Comparison of ENCODE assay signal across 8 cellular contexts in the genomic region with DNA sequence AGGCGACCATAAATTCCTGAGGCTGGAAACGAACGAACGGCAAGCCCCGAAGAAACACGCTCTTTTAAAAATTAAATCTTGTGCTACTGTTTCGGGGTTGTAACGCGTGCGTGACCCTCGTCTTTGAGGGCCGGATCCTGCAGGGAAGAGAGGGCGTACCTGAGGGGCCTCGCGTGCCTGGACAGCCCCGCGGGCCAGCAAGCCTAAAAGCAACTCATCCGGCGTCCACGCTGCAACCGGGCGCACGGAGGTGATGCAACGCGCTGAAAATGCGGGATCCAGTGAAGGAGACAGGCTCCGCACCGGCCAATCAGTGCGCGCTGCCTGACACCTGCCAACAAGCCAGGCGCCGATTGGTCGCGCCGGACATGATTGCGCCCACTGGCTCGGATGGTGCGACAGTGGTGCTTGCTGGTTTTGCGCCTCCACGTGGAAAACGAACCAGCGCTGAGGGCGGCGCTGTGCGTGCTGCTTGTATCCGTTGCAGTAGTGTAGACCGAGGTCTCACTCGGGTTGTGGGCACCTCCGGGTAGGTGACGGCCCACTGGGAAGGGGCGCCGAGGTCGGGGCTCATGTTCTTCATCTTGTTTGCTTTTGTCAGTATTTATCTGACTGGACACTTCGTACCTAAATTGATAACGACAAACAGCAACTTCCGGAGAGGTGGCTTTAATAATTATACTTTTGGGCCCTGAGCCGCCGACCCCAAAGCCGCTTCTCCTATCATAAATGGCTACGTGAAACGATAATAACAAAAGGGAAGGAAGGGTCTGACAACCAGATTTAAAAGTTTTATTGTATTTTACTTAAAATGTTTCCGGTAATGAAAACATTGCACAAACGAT. TPM values are rescaled to one million over a fixed set of nuclear protein-coding genes. Genes with fewer than 3 reads are reported as not detected.
DNase-seq lines count a peak whose midpoint lies in the region; ATAC-seq lines count a peak whose summit lies in the region.

A gene (minus strand): TSS at position 246 of the 845 bp plus-strand sequence. CDS start 4,278 bp downstream, outside the sequence.

- H2AK5ac ChIP-seq in mesenchymal stem cell (ENCODE audit: low read length, severe bottlenecking) = no peak within 1 kb of the TSS

- peak within 1 kb of the TSS; percentile 90 for H4K8ac ChIP-seq in mesenchymal stem cell (ENCODE audit: low read length)

- H3K4ac ChIP-seq in mesenchymal stem cell (ENCODE audit: low read depth in 1 of 2, low read length in 2 of 2) = peak within 1 kb of the TSS in 1 of 2 experiments; percentile 56

- H2AFZ ChIP-seq in mesenchymal stem cell (ENCODE audit: low read depth, low read length) = peak within 1 kb of the TSS; percentile 33

- peak within 1 kb of the TSS; percentile 63 for H2BK15ac ChIP-seq in mesenchymal stem cell (ENCODE audit: low read depth, poor library complexity, severe bottlenecking)

- CTCF ChIA-PET in activated CD8-positive, alpha-beta memory T cell treated with anti-CD3 and anti-CD28 coated beads, Interleukin-2, amount 10 ng/mL, durations not matched to agents 7 days and 5 days (lab: Charles Lee) = interaction anchor here (1.4 kb wide), 1 partner anchor 155 kb away, joined by 4 read pairs; no protein-coding TSS in a partner anchor

- peaks cover 67% of the 10 kb centered on the region for H3K4me1 Mint-ChIP-seq in activated CD8-positive, alpha-beta memory T cell treated with anti-CD3 and anti-CD28 coated beads, Interleukin-2, amount 10 ng/mL, durations not matched to agents 7 days and 5 days

- peak within 1 kb of the TSS; percentile 97 for H3K27ac Mint-ChIP-seq in activated CD8-positive, alpha-beta memory T cell treated with anti-CD3 and anti-CD28 coated beads, Interleukin-2, amount 10 ng/mL, durations not matched to agents 7 days and 5 days

- no peak within 1 kb of the TSS for H4K91ac ChIP-seq in mesenchymal stem cell (ENCODE audit: low read length)

- peaks cover 52% of the 10 kb centered on the region for H3K36me3 Mint-ChIP-seq in activated CD8-positive, alpha-beta memory T cell treated with anti-CD3 and anti-CD28 coated beads, Interleukin-2, amount 10 ng/mL, durations not matched to agents 7 days and 5 days

- H3K4me2 ChIP-seq in mesenchymal stem cell (ENCODE audit: low read length, poor library complexity, severe bottlenecking) = peak within 1 kb of the TSS; percentile 73

- peak within 1 kb of the TSS; percentile 84 for H3K4me3 Mint-ChIP-seq in activated CD8-positive, alpha-beta memory T cell treated with anti-CD3 and anti-CD28 coated beads, Interleukin-2, amount 10 ng/mL, durations not matched to agents 7 days and 5 days

- H2BK120ac ChIP-seq in mesenchymal stem cell (ENCODE audit: low read depth, low read length) = no peak within 1 kb of the TSS

- H3K36me3 ChIP-seq in HUES48 (ENCODE audit: control insufficient read depth, insufficient read depth, low read length) (peaks cover 54% of the 10 kb centered on the region), NT2/D1 (ENCODE audit: insufficient read depth, insufficient read length, low read length) (peaks cover 62% of the 10 kb centered on the region), endocrine pancreas (ENCODE audit: control insufficient read depth, insufficient read depth, low read length) (no peaks in the 10 kb centered on the region), mesenchymal stem cell (ENCODE audit: control insufficient read depth in 1 of 2, insufficient read depth in 2 of 2, low read depth in 1 of 2, low read length in 2 of 2) (peaks cover 6 to 49% of the 10 kb centered on the region in 2 experiments)

- H3K4me1 ChIP-seq in HUES48 (ENCODE audit: control insufficient read depth, insufficient read depth, low read length) = peaks cover 5% of the 10 kb centered on the region
- H3K4me1 ChIP-seq in NT2/D1 (ENCODE audit: insufficient read depth, insufficient read length) = no peaks in the 10 kb centered on the region
- H3K4me1 ChIP-seq in endocrine pancreas (ENCODE audit: control insufficient read depth, insufficient read depth, low read length) = peaks cover 10% of the 10 kb centered on the region
- peaks cover 11% of the 10 kb centered on the region for H3K4me1 ChIP-seq in mesenchymal stem cell (ENCODE audit: control insufficient read depth, insufficient read depth, low read depth, low read length)

- no peaks in the 10 kb centered on the region for H3K27me3 Mint-ChIP-seq in activated CD8-positive, alpha-beta memory T cell treated with anti-CD3 and anti-CD28 coated beads, Interleukin-2, amount 10 ng/mL, durations not matched to agents 7 days and 5 days

- peaks cover 5% of the 10 kb centered on the region for H3K79me1 ChIP-seq in mesenchymal stem cell (replicated peaks; ENCODE audit: low read length, poor library complexity, severe bottlenecking)

- H3K23ac ChIP-seq in mesenchymal stem cell (ENCODE audit: low read length in 2 of 2) = no peak within 1 kb of the TSS

- H3K4me3 ChIP-seq in HUES48 (ENCODE audit: low read depth, low read length) (peak within 1 kb of the TSS; percentile 95), NT2/D1 (ENCODE audit: insufficient read length, low read depth) (peak within 1 kb of the TSS; percentile 88), endocrine pancreas (ENCODE audit: control insufficient read depth, insufficient read depth, low read length) (peak within 1 kb of the TSS; percentile 100), mesenchymal stem cell (ENCODE audit: insufficient read depth in 1 of 2, low read depth in 1 of 2, low read length in 2 of 2) (peak within 1 kb of the TSS; percentile 67 to 93)

- H3K27me3 ChIP-seq in HUES48 (ENCODE audit: control insufficient read depth, insufficient read depth, low read length) (no peaks in the 10 kb centered on the region), NT2/D1 (ENCODE audit: insufficient read depth, insufficient read length) (no peaks in the 10 kb centered on the region), endocrine pancreas (ENCODE audit: control insufficient read depth, insufficient read depth, low read length) (no peaks in the 10 kb centered on the region), mesenchymal stem cell (ENCODE audit: control insufficient read depth in 1 of 2, insufficient read depth in 1 of 2, low read length in 2 of 2) (no peaks in the 10 kb centered on the region)

- ATAC-seq in GM21390 (IDR thresholded peaks at IDR 0.05; ENCODE audit: unreplicated experiment) = peak; percentile 92
- peak; percentile 94 for ATAC-seq in activated CD8-positive, alpha-beta memory T cell treated with anti-CD3 and anti-CD28 coated beads, Interleukin-2, amount 10 ng/mL, durations not matched to agents 7 days and 5 days

- H3K27ac ChIP-seq in HUES48 (ENCODE audit: low read depth, low read length) = peak within 1 kb of the TSS; percentile 90
- peak within 1 kb of the TSS; percentile 75 for H3K27ac ChIP-seq in mesenchymal stem cell (ENCODE audit: low read length, poor library complexity, severe bottlenecking)

- WGBS in mesenchymal stem cell = 3% methylated on average over 57 of the region's 63 CpGs

- peak within 1 kb of the TSS in 1 of 2 experiments; percentile 15 for H3K18ac ChIP-seq in mesenchymal stem cell (ENCODE audit: low read depth in 1 of 2, low read length in 2 of 2)

- H3K14ac ChIP-seq in mesenchymal stem cell (ENCODE audit: low read length in 2 of 2) = no peak within 1 kb of the TSS

- peak; percentile 99 for DNase-seq in D341Med (ENCODE audit: low spot score)
- DNase-seq in NT2/D1 (ENCODE audit: low read depth, low spot score) = peak; percentile 96
- DNase-seq in activated CD8-positive, alpha-beta memory T cell treated with anti-CD3 and anti-CD28 coated beads, Interleukin-2, amount 10 ng/mL, durations not matched to agents 7 days and 5 days = peak; percentile 99
- peak; percentile 99 for DNase-seq in mesenchymal stem cell
- peak; percentile 100 for DNase-seq in stimulated activated CD8-positive, alpha-beta memory T cell treated with anti-CD3 and anti-CD28 coated beads, Interleukin-12 subunit alpha, Interleukin-12 subunit beta, amount 100 ng/mL, for 4 hours (ENCODE audit: low read depth)

- H3K9me3 Mint-ChIP-seq in activated CD8-positive, alpha-beta memory T cell treated with anti-CD3 and anti-CD28 coated beads, Interleukin-2, amount 10 ng/mL, durations not matched to agents 7 days and 5 days (ENCODE audit: low read depth) = no peaks in the 10 kb centered on the region

- H2BK5ac ChIP-seq in mesenchymal stem cell (ENCODE audit: low read depth, low read length, poor library complexity, severe bottlenecking) = no peak within 1 kb of the TSS

- H3K9me3 ChIP-seq in HUES48 (ENCODE audit: control insufficient read depth, insufficient read depth, low read length) (no peaks in the 10 kb centered on the region), NT2/D1 (ENCODE audit: insufficient read depth, low read length) (no peaks in the 10 kb centered on the region), endocrine pancreas (ENCODE audit: control insufficient read depth, low read length) (no peaks in the 10 kb centered on the region), mesenchymal stem cell (ENCODE audit: control insufficient read depth, low read length) (no peaks in the 10 kb centered on the region)

- H3K9ac ChIP-seq in HUES48 (ENCODE audit: low read depth, low read length) (peak within 1 kb of the TSS; percentile 98), NT2/D1 (ENCODE audit: insufficient read length, low read depth) (peak within 1 kb of the TSS; percentile 94), endocrine pancreas (ENCODE audit: control insufficient read depth, insufficient read depth, low read length) (peak within 1 kb of the TSS; percentile 94), mesenchymal stem cell (ENCODE audit: low read length) (peak within 1 kb of the TSS; percentile 99)

- peak within 1 kb of the TSS in 1 of 2 experiments; percentile 42 for H2BK12ac ChIP-seq in mesenchymal stem cell (ENCODE audit: low read length in 2 of 2)

RNA-seq across cellular contexts. Expression of the gene that starts here (rescaled TPM):
- 100 to 1,000 TPM; 146 to 179 TPM for total RNA-seq in activated CD8-positive, alpha-beta memory T cell treated with anti-CD3 and anti-CD28 coated beads, Interleukin-2, amount 10 ng/mL, durations not matched to agents 7 days and 5 days
- 94.4 TPM for polyA plus RNA-seq in mesenchymal stem cell (2013, experiment 1 of 2)
- polyA plus RNA-seq in mesenchymal stem cell (2013, experiment 2 of 2) = 96.6 TPM

Comparison
In these comparisons a context has a peak if more than half of its experiments do, and no peak if none do; other contexts are left out.
1. Peak in every context shown above with its lines: DNase-seq, ATAC-seq, H3K4me3 ChIP-seq and H3K27ac ChIP-seq.